Comparison of ENCODE assay signal across 6 cellular contexts in genomic region chr12:119397540-119397939, GRCh38.
"Had no signal": no experiment of that assay in that cellular context is flagged by ENCODE, and none has a peak within 500 bp of the region (broad histone marks: within the 10 kb centered on the region; RNA-seq: fewer than 3 reads in every experiment).

No MANE protein-coding gene starts in this region.

- H3K27me3 Mint-ChIP-seq: IgD-negative memory B cell had no signal

- DNase-seq: IMR-90, KBM-7 had no signal

- ATAC-seq: HepG2, K562 had no signal

- H3K4me3 ChIP-seq: K562 had no signal

- H3K27ac ChIP-seq: HL-60 had no signal

- H3K4me3 Mint-ChIP-seq: IgD-negative memory B cell had no signal

- H3K4me1 Mint-ChIP-seq: IgD-negative memory B cell had no signal
